ENCODE assay signal across 1 cellular context in the genomic region with DNA sequence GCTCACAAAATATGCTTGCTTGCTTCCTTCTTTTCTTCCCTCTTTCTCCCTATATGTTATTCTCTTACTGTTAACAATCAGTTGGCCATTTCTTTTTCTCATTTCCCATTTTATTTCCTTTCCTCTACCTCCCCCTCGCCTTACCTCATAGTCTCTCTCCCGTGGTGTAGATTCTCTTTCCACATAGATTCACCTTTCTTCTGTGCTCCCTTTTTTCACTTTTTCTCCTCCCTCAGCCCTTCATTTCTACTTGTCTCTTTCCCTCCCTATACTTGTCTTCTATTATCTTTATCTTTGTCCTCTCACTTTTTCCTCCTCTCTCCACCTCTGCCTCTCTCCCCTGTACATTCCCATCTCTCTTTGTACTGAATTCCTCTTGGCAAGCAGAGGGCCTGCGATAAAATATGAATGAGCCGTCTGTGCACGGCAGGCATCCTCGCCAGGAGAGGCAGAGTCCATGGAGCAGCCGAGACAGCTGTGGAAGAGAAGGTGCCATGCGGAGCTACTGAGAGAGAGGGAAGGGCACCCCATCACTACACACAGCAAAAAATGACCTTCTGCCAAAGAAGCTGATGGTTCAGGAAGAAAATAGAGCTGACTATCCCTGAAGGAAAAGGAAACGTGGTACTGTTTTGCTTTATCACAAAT.
TF ChIP-seq lines count a peak whose summit lies in the region.

No MANE protein-coding gene starts in this region.

TF ChIP-seq in GM23338, 12 proteins besides CTCF, POLR2A, EP300 and RAD21:
- TF ChIP-seq STAT1 (IDR thresholded peaks at IDR 0.05; ENCODE audit: unreplicated experiment) (no peak), EZH2 (IDR thresholded peaks at IDR 0.05; ENCODE audit: low read depth, unreplicated experiment) (no peak), NANOG (IDR thresholded peaks at IDR 0.05; ENCODE audit: borderline replicate concordance) (no peak), POLR2AphosphoS5 (IDR thresholded peaks at IDR 0.05; ENCODE audit: low read depth) (no peak), EZH2phosphoT487 (IDR thresholded peaks at IDR 0.05; ENCODE audit: unreplicated experiment) (no peak), ZNF331 (CRISPR knock-in tag; IDR thresholded peaks at IDR 0.05; ENCODE audit: low read depth) (no peak)
- TF ChIP-seq, protein P1, sequence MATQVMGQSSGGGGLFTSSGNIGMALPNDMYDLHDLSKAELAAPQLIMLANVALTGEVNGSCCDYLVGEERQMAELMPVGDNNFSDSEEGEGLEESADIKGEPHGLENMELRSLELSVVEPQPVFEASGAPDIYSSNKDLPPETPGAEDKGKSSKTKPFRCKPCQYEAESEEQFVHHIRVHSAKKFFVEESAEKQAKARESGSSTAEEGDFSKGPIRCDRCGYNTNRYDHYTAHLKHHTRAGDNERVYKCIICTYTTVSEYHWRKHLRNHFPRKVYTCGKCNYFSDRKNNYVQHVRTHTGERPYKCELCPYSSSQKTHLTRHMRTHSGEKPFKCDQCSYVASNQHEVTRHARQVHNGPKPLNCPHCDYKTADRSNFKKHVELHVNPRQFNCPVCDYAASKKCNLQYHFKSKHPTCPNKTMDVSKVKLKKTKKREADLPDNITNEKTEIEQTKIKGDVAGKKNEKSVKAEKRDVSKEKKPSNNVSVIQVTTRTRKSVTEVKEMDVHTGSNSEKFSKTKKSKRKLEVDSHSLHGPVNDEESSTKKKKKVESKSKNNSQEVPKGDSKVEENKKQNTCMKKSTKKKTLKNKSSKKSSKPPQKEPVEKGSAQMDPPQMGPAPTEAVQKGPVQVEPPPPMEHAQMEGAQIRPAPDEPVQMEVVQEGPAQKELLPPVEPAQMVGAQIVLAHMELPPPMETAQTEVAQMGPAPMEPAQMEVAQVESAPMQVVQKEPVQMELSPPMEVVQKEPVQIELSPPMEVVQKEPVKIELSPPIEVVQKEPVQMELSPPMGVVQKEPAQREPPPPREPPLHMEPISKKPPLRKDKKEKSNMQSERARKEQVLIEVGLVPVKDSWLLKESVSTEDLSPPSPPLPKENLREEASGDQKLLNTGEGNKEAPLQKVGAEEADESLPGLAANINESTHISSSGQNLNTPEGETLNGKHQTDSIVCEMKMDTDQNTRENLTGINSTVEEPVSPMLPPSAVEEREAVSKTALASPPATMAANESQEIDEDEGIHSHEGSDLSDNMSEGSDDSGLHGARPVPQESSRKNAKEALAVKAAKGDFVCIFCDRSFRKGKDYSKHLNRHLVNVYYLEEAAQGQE (IDR thresholded peaks at IDR 0.05; ENCODE audit: unreplicated experiment) = no peak
